In the genomic region with DNA sequence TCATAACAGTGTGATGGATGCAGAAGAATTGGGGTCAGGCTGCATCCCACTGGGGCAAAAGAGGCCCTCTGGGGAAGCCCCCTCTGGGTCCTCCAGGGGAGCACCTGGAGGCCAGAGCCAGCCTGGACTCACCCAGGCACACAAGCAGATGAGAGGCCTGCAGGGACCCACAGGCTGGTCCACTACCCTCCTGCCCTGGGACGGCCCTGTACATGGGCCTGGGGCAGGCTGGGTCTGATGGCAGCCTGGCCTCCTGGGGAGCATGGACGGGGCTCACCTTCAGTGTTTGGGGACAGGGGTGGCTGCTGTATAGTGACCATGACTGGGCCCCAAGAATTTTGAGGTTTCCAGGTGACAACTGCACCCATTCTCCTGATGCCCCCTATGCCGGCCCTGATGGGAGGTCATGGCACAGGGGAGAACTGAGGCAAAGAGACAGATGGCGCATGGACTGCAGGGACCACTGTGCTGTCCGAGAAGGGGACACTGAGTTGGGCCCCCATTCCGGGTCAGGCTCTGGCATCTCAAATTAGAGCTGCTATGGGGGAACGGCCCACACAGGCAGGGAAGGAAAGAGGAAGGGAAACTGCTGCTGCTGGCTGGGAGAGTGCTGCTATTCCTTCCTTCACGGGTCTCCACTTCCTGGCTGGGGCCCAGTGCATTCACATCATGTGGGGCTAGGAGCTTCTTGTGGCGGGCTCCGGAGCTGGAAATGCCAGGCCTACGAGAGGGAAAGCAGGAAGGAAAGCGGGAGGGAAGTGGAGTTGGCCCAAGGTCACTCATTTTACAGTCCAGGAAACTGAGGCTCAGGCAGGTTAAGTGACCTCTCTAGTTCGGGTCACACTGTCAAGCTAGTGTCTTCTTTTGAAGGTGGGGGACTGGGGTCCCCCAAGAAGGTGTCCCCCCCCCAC, we compare ENCODE assay signal across 1 cellular context.
TF ChIP-seq lines count a peak whose summit lies in the region.

No MANE protein-coding gene starts in this region.

TF ChIP-seq in GM12878, 131 proteins besides CTCF, POLR2A, EP300 and RAD21 (continued from another document and continues in another):
- TF ChIP-seq, protein P1, sequence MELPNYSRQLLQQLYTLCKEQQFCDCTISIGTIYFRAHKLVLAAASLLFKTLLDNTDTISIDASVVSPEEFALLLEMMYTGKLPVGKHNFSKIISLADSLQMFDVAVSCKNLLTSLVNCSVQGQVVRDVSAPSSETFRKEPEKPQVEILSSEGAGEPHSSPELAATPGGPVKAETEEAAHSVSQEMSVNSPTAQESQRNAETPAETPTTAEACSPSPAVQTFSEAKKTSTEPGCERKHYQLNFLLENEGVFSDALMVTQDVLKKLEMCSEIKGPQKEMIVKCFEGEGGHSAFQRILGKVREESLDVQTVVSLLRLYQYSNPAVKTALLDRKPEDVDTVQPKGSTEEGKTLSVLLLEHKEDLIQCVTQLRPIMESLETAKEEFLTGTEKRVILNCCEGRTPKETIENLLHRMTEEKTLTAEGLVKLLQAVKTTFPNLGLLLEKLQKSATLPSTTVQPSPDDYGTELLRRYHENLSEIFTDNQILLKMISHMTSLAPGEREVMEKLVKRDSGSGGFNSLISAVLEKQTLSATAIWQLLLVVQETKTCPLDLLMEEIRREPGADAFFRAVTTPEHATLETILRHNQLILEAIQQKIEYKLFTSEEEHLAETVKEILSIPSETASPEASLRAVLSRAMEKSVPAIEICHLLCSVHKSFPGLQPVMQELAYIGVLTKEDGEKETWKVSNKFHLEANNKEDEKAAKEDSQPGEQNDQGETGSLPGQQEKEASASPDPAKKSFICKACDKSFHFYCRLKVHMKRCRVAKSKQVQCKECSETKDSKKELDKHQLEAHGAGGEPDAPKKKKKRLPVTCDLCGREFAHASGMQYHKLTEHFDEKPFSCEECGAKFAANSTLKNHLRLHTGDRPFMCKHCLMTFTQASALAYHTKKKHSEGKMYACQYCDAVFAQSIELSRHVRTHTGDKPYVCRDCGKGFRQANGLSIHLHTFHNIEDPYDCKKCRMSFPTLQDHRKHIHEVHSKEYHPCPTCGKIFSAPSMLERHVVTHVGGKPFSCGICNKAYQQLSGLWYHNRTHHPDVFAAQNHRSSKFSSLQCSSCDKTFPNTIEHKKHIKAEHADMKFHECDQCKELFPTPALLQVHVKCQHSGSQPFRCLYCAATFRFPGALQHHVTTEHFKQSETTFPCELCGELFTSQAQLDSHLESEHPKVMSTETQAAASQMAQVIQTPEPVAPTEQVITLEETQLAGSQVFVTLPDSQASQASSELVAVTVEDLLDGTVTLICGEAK (IDR thresholded peaks at IDR 0.05; ENCODE audit: borderline replicate concordance): no peak
- TF ChIP-seq EED (IDR thresholded peaks at IDR 0.05; ENCODE audit: low read depth): peak; percentile 96
- TF ChIP-seq, protein P2, sequence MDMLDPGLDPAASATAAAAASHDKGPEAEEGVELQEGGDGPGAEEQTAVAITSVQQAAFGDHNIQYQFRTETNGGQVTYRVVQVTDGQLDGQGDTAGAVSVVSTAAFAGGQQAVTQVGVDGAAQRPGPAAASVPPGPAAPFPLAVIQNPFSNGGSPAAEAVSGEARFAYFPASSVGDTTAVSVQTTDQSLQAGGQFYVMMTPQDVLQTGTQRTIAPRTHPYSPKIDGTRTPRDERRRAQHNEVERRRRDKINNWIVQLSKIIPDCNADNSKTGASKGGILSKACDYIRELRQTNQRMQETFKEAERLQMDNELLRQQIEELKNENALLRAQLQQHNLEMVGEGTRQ (IDR thresholded peaks at IDR 0.05; ENCODE audit: borderline replicate concordance, low read depth, low read length): no peak; the same call in 1 of the 2 replicates
- TF ChIP-seq BCL11A (IDR thresholded peaks at IDR 0.05; ENCODE audit: low read depth, low read length): peak; percentile 58; the same call in 1 of the 2 replicates
- no peak for TF ChIP-seq LARP7 (IDR thresholded peaks at IDR 0.05)
- peak in 1 of 2 experiments; percentile 48; a peak in 1 of 4 replicates for TF ChIP-seq ETV6 (conservative IDR thresholded peaks at IDR 0.05 in 1 of 2, IDR thresholded peaks at IDR 0.05 in 1 of 2; ENCODE audit: borderline replicate concordance in 1 of 2, low read depth in 1 of 2)
- TF ChIP-seq SRF (IDR thresholded peaks at IDR 0.05; ENCODE audit: low read depth in 2 of 2, low read length in 2 of 2): 0 out of 4 replicates have a peak, but pooled peaks of 1 of the 2 experiments have one; percentile 49
- TF ChIP-seq IKZF2 (IDR thresholded peaks at IDR 0.05): peak; percentile 93 to 95
- peak; percentile 82; the same call in 1 of the 2 replicates for TF ChIP-seq DPF2 (IDR thresholded peaks at IDR 0.05)
- TF ChIP-seq CBFB (IDR thresholded peaks at IDR 0.05; ENCODE audit: low read depth): 0 out of 2 replicates have a peak, but pooled peaks have one; percentile 17
- no peak for TF ChIP-seq TBL1XR1 (IDR thresholded peaks at IDR 0.05; ENCODE audit: low read depth, low read length)
- TF ChIP-seq BMI1 (IDR thresholded peaks at IDR 0.05; ENCODE audit: borderline replicate concordance): no peak
- TF ChIP-seq POU2F2 (IDR thresholded peaks at IDR 0.05; ENCODE audit: borderline replicate concordance, low read depth, low read length): peak; percentile 62; the same call in 1 of the 3 replicates
- TF ChIP-seq EZH2 (IDR thresholded peaks at IDR 0.05; ENCODE audit: borderline replicate concordance, control insufficient read depth, low read depth, low read length): no peak
- TF ChIP-seq TCF12 (IDR thresholded peaks at IDR 0.05; ENCODE audit: low read depth, low read length): 0 out of 2 replicates have a peak, but pooled peaks have one; percentile 40
- no peak for TF ChIP-seq JUNB (IDR thresholded peaks at IDR 0.05)
- no peak for TF ChIP-seq ATF3 (IDR thresholded peaks at IDR 0.05; ENCODE audit: borderline replicate concordance, extremely low read depth, low read depth, low read length)
- TF ChIP-seq HDGF (IDR thresholded peaks at IDR 0.05): 0 out of 2 replicates have a peak, but pooled peaks have one; percentile 71
- TF ChIP-seq NBN (IDR thresholded peaks at IDR 0.05): peak; percentile 82
- TF ChIP-seq FOXM1 (IDR thresholded peaks at IDR 0.05; ENCODE audit: low read depth, low read length): no peak
- peak; percentile 82; the same call in 1 of the 2 replicates for TF ChIP-seq IRF4 (IDR thresholded peaks at IDR 0.05; ENCODE audit: low read depth, low read length)
- TF ChIP-seq TAF1 (IDR thresholded peaks at IDR 0.05; ENCODE audit: borderline replicate concordance, low read depth, low read length): peak; percentile 57; the same call in 1 of the 2 replicates
- peak; percentile 65; the same call in 1 of the 2 replicates for TF ChIP-seq PAX5 (IDR thresholded peaks at IDR 0.05; ENCODE audit: borderline replicate concordance, low read depth, low read length)
- TF ChIP-seq RAD51 (IDR thresholded peaks at IDR 0.05): no peak; the same call in 1 of the 2 replicates
- TF ChIP-seq BHLHE40 (IDR thresholded peaks at IDR 0.05; ENCODE audit: borderline replicate concordance in 1 of 2, low read depth in 2 of 2, low read length in 1 of 2): peak; percentile 45 to 54; a peak in 3 of 4 replicates
- TF ChIP-seq CEBPB (IDR thresholded peaks at IDR 0.05; ENCODE audit: borderline replicate concordance in 1 of 2, low read depth in 2 of 2, low read length in 2 of 2): no peak
- TF ChIP-seq, protein P3, sequence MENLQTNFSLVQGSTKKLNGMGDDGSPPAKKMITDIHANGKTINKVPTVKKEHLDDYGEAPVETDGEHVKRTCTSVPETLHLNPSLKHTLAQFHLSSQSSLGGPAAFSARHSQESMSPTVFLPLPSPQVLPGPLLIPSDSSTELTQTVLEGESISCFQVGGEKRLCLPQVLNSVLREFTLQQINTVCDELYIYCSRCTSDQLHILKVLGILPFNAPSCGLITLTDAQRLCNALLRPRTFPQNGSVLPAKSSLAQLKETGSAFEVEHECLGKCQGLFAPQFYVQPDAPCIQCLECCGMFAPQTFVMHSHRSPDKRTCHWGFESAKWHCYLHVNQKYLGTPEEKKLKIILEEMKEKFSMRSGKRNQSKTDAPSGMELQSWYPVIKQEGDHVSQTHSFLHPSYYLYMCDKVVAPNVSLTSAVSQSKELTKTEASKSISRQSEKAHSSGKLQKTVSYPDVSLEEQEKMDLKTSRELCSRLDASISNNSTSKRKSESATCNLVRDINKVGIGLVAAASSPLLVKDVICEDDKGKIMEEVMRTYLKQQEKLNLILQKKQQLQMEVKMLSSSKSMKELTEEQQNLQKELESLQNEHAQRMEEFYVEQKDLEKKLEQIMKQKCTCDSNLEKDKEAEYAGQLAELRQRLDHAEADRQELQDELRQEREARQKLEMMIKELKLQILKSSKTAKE (IDR thresholded peaks at IDR 0.05; ENCODE audit: low read depth, poor library complexity, severe bottlenecking): peak; percentile 57
- TF ChIP-seq NFXL1 (IDR thresholded peaks at IDR 0.05; ENCODE audit: borderline replicate concordance): peak; percentile 56; the same call in 1 of the 2 replicates
- TF ChIP-seq ZNF274 (IDR thresholded peaks at IDR 0.05; ENCODE audit: insufficient read depth, insufficient read length): no peak
- no peak; the same call in 1 of the 2 replicates for TF ChIP-seq SMARCA5 (IDR thresholded peaks at IDR 0.05)
- no peak for TF ChIP-seq ESRRA (IDR thresholded peaks at IDR 0.05; ENCODE audit: low read length)
- TF ChIP-seq ZSCAN29 (IDR thresholded peaks at IDR 0.05): no peak
- TF ChIP-seq, protein P4, sequence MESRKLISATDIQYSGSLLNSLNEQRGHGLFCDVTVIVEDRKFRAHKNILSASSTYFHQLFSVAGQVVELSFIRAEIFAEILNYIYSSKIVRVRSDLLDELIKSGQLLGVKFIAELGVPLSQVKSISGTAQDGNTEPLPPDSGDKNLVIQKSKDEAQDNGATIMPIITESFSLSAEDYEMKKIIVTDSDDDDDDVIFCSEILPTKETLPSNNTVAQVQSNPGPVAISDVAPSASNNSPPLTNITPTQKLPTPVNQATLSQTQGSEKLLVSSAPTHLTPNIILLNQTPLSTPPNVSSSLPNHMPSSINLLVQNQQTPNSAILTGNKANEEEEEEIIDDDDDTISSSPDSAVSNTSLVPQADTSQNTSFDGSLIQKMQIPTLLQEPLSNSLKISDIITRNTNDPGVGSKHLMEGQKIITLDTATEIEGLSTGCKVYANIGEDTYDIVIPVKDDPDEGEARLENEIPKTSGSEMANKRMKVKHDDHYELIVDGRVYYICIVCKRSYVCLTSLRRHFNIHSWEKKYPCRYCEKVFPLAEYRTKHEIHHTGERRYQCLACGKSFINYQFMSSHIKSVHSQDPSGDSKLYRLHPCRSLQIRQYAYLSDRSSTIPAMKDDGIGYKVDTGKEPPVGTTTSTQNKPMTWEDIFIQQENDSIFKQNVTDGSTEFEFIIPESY (IDR thresholded peaks at IDR 0.05): no peak
- no peak for TF ChIP-seq CREM (IDR thresholded peaks at IDR 0.05; ENCODE audit: low read depth)
- peak; percentile 30; the same call in 1 of the 2 replicates for TF ChIP-seq ATF7 (IDR thresholded peaks at IDR 0.05; ENCODE audit: low read depth)
- TF ChIP-seq, protein P5, sequence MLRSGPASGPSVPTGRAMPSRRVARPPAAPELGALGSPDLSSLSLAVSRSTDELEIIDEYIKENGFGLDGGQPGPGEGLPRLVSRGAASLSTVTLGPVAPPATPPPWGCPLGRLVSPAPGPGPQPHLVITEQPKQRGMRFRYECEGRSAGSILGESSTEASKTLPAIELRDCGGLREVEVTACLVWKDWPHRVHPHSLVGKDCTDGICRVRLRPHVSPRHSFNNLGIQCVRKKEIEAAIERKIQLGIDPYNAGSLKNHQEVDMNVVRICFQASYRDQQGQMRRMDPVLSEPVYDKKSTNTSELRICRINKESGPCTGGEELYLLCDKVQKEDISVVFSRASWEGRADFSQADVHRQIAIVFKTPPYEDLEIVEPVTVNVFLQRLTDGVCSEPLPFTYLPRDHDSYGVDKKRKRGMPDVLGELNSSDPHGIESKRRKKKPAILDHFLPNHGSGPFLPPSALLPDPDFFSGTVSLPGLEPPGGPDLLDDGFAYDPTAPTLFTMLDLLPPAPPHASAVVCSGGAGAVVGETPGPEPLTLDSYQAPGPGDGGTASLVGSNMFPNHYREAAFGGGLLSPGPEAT (IDR thresholded peaks at IDR 0.05; ENCODE audit: low read depth): peak; percentile 84
- no peak for TF ChIP-seq RFX5 (IDR thresholded peaks at IDR 0.05; ENCODE audit: low read depth, low read length)
- TF ChIP-seq, protein P6, sequence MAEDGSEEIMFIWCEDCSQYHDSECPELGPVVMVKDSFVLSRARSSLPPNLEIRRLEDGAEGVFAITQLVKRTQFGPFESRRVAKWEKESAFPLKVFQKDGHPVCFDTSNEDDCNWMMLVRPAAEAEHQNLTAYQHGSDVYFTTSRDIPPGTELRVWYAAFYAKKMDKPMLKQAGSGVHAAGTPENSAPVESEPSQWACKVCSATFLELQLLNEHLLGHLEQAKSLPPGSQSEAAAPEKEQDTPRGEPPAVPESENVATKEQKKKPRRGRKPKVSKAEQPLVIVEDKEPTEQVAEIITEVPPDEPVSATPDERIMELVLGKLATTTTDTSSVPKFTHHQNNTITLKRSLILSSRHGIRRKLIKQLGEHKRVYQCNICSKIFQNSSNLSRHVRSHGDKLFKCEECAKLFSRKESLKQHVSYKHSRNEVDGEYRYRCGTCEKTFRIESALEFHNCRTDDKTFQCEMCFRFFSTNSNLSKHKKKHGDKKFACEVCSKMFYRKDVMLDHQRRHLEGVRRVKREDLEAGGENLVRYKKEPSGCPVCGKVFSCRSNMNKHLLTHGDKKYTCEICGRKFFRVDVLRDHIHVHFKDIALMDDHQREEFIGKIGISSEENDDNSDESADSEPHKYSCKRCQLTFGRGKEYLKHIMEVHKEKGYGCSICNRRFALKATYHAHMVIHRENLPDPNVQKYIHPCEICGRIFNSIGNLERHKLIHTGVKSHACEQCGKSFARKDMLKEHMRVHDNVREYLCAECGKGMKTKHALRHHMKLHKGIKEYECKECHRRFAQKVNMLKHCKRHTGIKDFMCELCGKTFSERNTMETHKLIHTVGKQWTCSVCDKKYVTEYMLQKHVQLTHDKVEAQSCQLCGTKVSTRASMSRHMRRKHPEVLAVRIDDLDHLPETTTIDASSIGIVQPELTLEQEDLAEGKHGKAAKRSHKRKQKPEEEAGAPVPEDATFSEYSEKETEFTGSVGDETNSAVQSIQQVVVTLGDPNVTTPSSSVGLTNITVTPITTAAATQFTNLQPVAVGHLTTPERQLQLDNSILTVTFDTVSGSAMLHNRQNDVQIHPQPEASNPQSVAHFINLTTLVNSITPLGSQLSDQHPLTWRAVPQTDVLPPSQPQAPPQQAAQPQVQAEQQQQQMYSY (CRISPR knock-in tag; IDR thresholded peaks at IDR 0.05): 0 out of 2 replicates have a peak, but pooled peaks have one; percentile 46
- TF ChIP-seq POLR2AphosphoS5 (IDR thresholded peaks at IDR 0.05; ENCODE audit: low read length): peak; percentile 88
- no peak for TF ChIP-seq YBX1 (IDR thresholded peaks at IDR 0.05)
- TF ChIP-seq WRNIP1 (IDR thresholded peaks at IDR 0.05; ENCODE audit: borderline replicate concordance, low read depth, low read length): no peak
- peak; percentile 65; the same call in 1 of the 2 replicates for TF ChIP-seq MLLT1 (IDR thresholded peaks at IDR 0.05)
